Comparison of ENCODE assay signal across 1 cellular context in genomic region chr7:193538-194256, GRCh38.
A peak's percentile ranks its signal among the peaks of the same experiment; 100 is the strongest.
TF ChIP-seq lines count a peak whose summit lies in the region.

No MANE protein-coding gene starts in this region.

TF ChIP-seq in HepG2, 621 proteins besides CTCF, POLR2A, EP300 and RAD21 (continued from another document and continues in another):
- no peak for TF ChIP-seq ZHX2 (IDR thresholded peaks at IDR 0.05; ENCODE audit: low read depth)
- TF ChIP-seq ZHX2 (CRISPR knock-in tag; IDR thresholded peaks at IDR 0.05; ENCODE audit: borderline replicate concordance): no peak
- no peak for TF ChIP-seq REXO4 (CRISPR knock-in tag; IDR thresholded peaks at IDR 0.05; ENCODE audit: borderline replicate concordance)
- TF ChIP-seq CBX5 (CRISPR knock-in tag; IDR thresholded peaks at IDR 0.05; ENCODE audit: borderline replicate concordance): no peak
- TF ChIP-seq FOXP4 (CRISPR knock-in tag; IDR thresholded peaks at IDR 0.05): no peak
- TF ChIP-seq ELF3 (CRISPR knock-in tag; IDR thresholded peaks at IDR 0.05): 0 out of 2 replicates have a peak, but pooled peaks have one; percentile 4
- TF ChIP-seq HNF1A (IDR thresholded peaks at IDR 0.05; ENCODE audit: low read depth): no peak
- TF ChIP-seq HNF1A (CRISPR knock-in tag; IDR thresholded peaks at IDR 0.05; ENCODE audit: borderline replicate concordance): no peak
- no peak for TF ChIP-seq TBP (CRISPR knock-in tag; IDR thresholded peaks at IDR 0.05)
- TF ChIP-seq KMT2A (CRISPR knock-in tag; IDR thresholded peaks at IDR 0.05): no peak; the same call in 1 of the 2 replicates
- TF ChIP-seq ZNF776 (CRISPR knock-in tag; IDR thresholded peaks at IDR 0.05): 0 out of 2 replicates have a peak, but pooled peaks have one; percentile 44
- TF ChIP-seq ZNF737 (CRISPR knock-in tag; IDR thresholded peaks at IDR 0.05; ENCODE audit: borderline replicate concordance): no peak
- no peak for TF ChIP-seq ZNF230 (CRISPR knock-in tag; IDR thresholded peaks at IDR 0.05)
- no peak for TF ChIP-seq ZNF138 (CRISPR knock-in tag; IDR thresholded peaks at IDR 0.05; ENCODE audit: low read depth)
- no peak for TF ChIP-seq ARHGAP35 (CRISPR knock-in tag; IDR thresholded peaks at IDR 0.05; ENCODE audit: borderline replicate concordance)
- TF ChIP-seq NCOA5 (CRISPR knock-in tag; IDR thresholded peaks at IDR 0.05): no peak
- TF ChIP-seq ZBTB3 (CRISPR knock-in tag; IDR thresholded peaks at IDR 0.05; ENCODE audit: borderline replicate concordance, low read depth): no peak
- 0 out of 2 replicates have a peak, but pooled peaks have one; percentile 4 for TF ChIP-seq MED13 (CRISPR knock-in tag; IDR thresholded peaks at IDR 0.05)
- no peak for TF ChIP-seq ZNF207 (IDR thresholded peaks at IDR 0.05; ENCODE audit: borderline replicate concordance)
- peak; percentile 61; the same call in 1 of the 2 replicates for TF ChIP-seq GFI1 (CRISPR knock-in tag; IDR thresholded peaks at IDR 0.05; ENCODE audit: borderline replicate concordance)
- TF ChIP-seq ZNF703 (CRISPR knock-in tag; IDR thresholded peaks at IDR 0.05; ENCODE audit: borderline replicate concordance): no peak
- no peak for TF ChIP-seq ZNF280B (CRISPR knock-in tag; IDR thresholded peaks at IDR 0.05; ENCODE audit: borderline replicate concordance)
- no peak for TF ChIP-seq ISL2 (CRISPR knock-in tag; IDR thresholded peaks at IDR 0.05)
- no peak for TF ChIP-seq GZF1 (CRISPR knock-in tag; IDR thresholded peaks at IDR 0.05)
- no peak for TF ChIP-seq HDAC1 (CRISPR knock-in tag; IDR thresholded peaks at IDR 0.05)
- TF ChIP-seq ZNF12 (CRISPR knock-in tag; IDR thresholded peaks at IDR 0.05): no peak
- no peak for TF ChIP-seq ZNF281 (CRISPR knock-in tag; IDR thresholded peaks at IDR 0.05; ENCODE audit: borderline replicate concordance)
- TF ChIP-seq ETV6 (CRISPR knock-in tag; conservative IDR thresholded peaks at IDR 0.05): no peak
- no peak for TF ChIP-seq ZNF678 (CRISPR knock-in tag; IDR thresholded peaks at IDR 0.05)
- no peak for TF ChIP-seq ZNF644 (CRISPR knock-in tag; IDR thresholded peaks at IDR 0.05; ENCODE audit: low read depth)
- no peak for TF ChIP-seq TCF7L2 (IDR thresholded peaks at IDR 0.05; ENCODE audit: low read depth, low read length)
- TF ChIP-seq ERF (CRISPR knock-in tag; IDR thresholded peaks at IDR 0.05): peak; percentile 4; the same call in 1 of the 2 replicates
- TF ChIP-seq TGIF2 (CRISPR knock-in tag; IDR thresholded peaks at IDR 0.05): no peak
- no peak for TF ChIP-seq ZNF556 (CRISPR knock-in tag; IDR thresholded peaks at IDR 0.05; ENCODE audit: borderline replicate concordance)
- no peak for TF ChIP-seq ZNF674 (CRISPR knock-in tag; IDR thresholded peaks at IDR 0.05; ENCODE audit: low read depth)
- TF ChIP-seq JUN (CRISPR knock-in tag; IDR thresholded peaks at IDR 0.05): no peak
- TF ChIP-seq MEIS2 (CRISPR knock-in tag; IDR thresholded peaks at IDR 0.05): no peak
- no peak for TF ChIP-seq ZNF451 (CRISPR knock-in tag; IDR thresholded peaks at IDR 0.05)
- no peak for TF ChIP-seq ZNF569 (CRISPR knock-in tag; IDR thresholded peaks at IDR 0.05; ENCODE audit: borderline replicate concordance)
- TF ChIP-seq ZNF891 (CRISPR knock-in tag; IDR thresholded peaks at IDR 0.05): peak; percentile 30; the same call in 1 of the 2 replicates
- no peak for TF ChIP-seq ZNF253 (CRISPR knock-in tag; IDR thresholded peaks at IDR 0.05; ENCODE audit: borderline replicate concordance)
- peak; percentile 48; the same call in 1 of the 2 replicates for TF ChIP-seq POGZ (CRISPR knock-in tag; IDR thresholded peaks at IDR 0.05)
- no peak for TF ChIP-seq ZNF552 (CRISPR knock-in tag; IDR thresholded peaks at IDR 0.05; ENCODE audit: borderline replicate concordance)
- TF ChIP-seq RBFOX2 (IDR thresholded peaks at IDR 0.05; ENCODE audit: low read depth, low read length): peak; percentile 66
- no peak for TF ChIP-seq RCOR2 (CRISPR knock-in tag; IDR thresholded peaks at IDR 0.05)
- no peak for TF ChIP-seq REST (IDR thresholded peaks at IDR 0.05; ENCODE audit: borderline replicate concordance in 1 of 2, low read depth in 1 of 2, low read length in 2 of 2)
- TF ChIP-seq STAG1 (CRISPR knock-in tag; IDR thresholded peaks at IDR 0.05): no peak
- no peak for TF ChIP-seq BCL6 (CRISPR knock-in tag; IDR thresholded peaks at IDR 0.05)
- no peak for TF ChIP-seq ZNF672 (CRISPR knock-in tag; IDR thresholded peaks at IDR 0.05)
- no peak for TF ChIP-seq ZNF124 (CRISPR knock-in tag; IDR thresholded peaks at IDR 0.05)
- no peak for TF ChIP-seq WIZ (CRISPR knock-in tag; IDR thresholded peaks at IDR 0.05)
- TF ChIP-seq ZNF772 (CRISPR knock-in tag; IDR thresholded peaks at IDR 0.05): no peak
